8 cellular contexts compared by ENCODE assay signal in genomic region chr3:10223676-10224639, GRCh38. TPM values are rescaled to one million over a fixed set of nuclear protein-coding genes. Genes with fewer than 3 reads are reported as not detected.
A peak's percentile ranks its signal among the peaks of the same experiment; 100 is the strongest.
DNase-seq lines count a peak whose midpoint lies in the region; ATAC-seq and TF ChIP-seq lines count a peak whose summit lies in the region.

No MANE protein-coding gene starts in this region.

- CTCF ChIA-PET in CD8-positive, alpha-beta memory T cell (lab: Charles Lee) = interaction anchor here (0.7 to 2.6 kb wide), 13 partner anchors 14 to 291 kb away, joined by 3 to 16 read pairs (median 3); partner anchors contain the start of gene IRAK2
- CTCF ChIA-PET in activated CD4-positive, alpha-beta memory T cell treated with anti-CD3 and anti-CD28 coated beads for 36 hours (lab: Charles Lee) = interaction anchor here (0.6 to 1.8 kb wide), 11 partner anchors 18 to 97 kb away, joined by 3 to 7 read pairs (median 5); partner anchors contain the start of gene VHL

- TF ChIP-seq CTCF in HL-60 (IDR thresholded peaks at IDR 0.05; ENCODE audit: insufficient read depth, low read length) (no peak), left ventricle myocardium inferior (IDR thresholded peaks at IDR 0.05; ENCODE audit: borderline replicate concordance) (no peak)

- no peak overlapping the region for H3K27ac ChIP-seq in CD8-positive, alpha-beta memory T cell (ENCODE audit: low read depth, low read length)
- H3K27ac ChIP-seq in HL-60 (replicated peaks) = peak overlapping the region; percentile 24; the same call in 1 of the 2 replicates
- H3K27ac ChIP-seq in left ventricle myocardium inferior (replicated peaks) = no peak overlapping the region

- peak overlapping the region; percentile 78 to 96 (median 90) for H3K27ac Mint-ChIP-seq in CD8-positive, alpha-beta memory T cell
- peak overlapping the region; percentile 92 for H3K27ac Mint-ChIP-seq in activated CD4-positive, alpha-beta memory T cell treated with anti-CD3 and anti-CD28 coated beads for 36 hours

- DNase-seq in CD8-positive, alpha-beta memory T cell = peak in 4 of 5 donors; percentile 13 to 71 (median 40)
- DNase-seq in HL-60 (ENCODE audit: low read depth in 1 of 2, low spot score in 1 of 2) = peak; percentile 63 to 69
- DNase-seq in activated CD4-positive, alpha-beta memory T cell treated with anti-CD3 and anti-CD28 coated beads for 36 hours = peak; percentile 73
- peak; percentile 19 to 55 for DNase-seq in stimulated activated CD8-positive, alpha-beta memory T cell treated with anti-CD3 and anti-CD28 coated beads, Interleukin-15, amount 100 ng/mL, for 48 hours (ENCODE audit: low read depth in 2 of 2)
- no peak for DNase-seq in NCI-H1930 (lab: John Stamatoyannopoulos, UW)
- no peak for DNase-seq in mesenteric fat pad (ENCODE audit: low spot score)
- DNase-seq in left ventricle myocardium inferior = no peak

- H3K36me3 ChIP-seq in CD8-positive, alpha-beta memory T cell (ENCODE audit: insufficient read depth, low read length) = no peaks in the 10 kb centered on the region
- peaks cover 9% of the 10 kb centered on the region for H3K36me3 ChIP-seq in left ventricle myocardium inferior

- POLR2A ChIA-PET in CD8-positive, alpha-beta memory T cell (lab: Charles Lee) = interaction anchor here (0.5 to 3.1 kb wide), 6 partner anchors 18 to 291 kb away, joined by 3 to 9 read pairs (median 3); partner anchors contain the start of gene VHL
- POLR2A ChIA-PET in activated CD4-positive, alpha-beta memory T cell treated with anti-CD3 and anti-CD28 coated beads for 36 hours (lab: Charles Lee) = interaction anchor here (0.8 to 1.8 kb wide), 6 partner anchors 18 to 108 kb away, joined by 3 to 10 read pairs (median 4); partner anchors contain the start of gene VHL

- peaks cover 4 to 34% (median 15%) of the 10 kb centered on the region in 3 donors for H3K36me3 Mint-ChIP-seq in CD8-positive, alpha-beta memory T cell
- H3K36me3 Mint-ChIP-seq in activated CD4-positive, alpha-beta memory T cell treated with anti-CD3 and anti-CD28 coated beads for 36 hours = peaks cover 29% of the 10 kb centered on the region

- peak; percentile 58 for ATAC-seq in GM21367 (IDR thresholded peaks at IDR 0.05; ENCODE audit: unreplicated experiment)

- H3K4me3 Mint-ChIP-seq in CD8-positive, alpha-beta memory T cell = peak overlapping the region in 3 of 7 donors; percentile 55 to 70 (median 55)
- no peak overlapping the region for H3K4me3 Mint-ChIP-seq in activated CD4-positive, alpha-beta memory T cell treated with anti-CD3 and anti-CD28 coated beads for 36 hours

- no peak overlapping the region for H3K4me3 ChIP-seq in CD8-positive, alpha-beta memory T cell (ENCODE audit: low read length)
- H3K4me3 ChIP-seq in HL-60 (replicated peaks; ENCODE audit: insufficient read depth, low read length) (no peak overlapping the region), left ventricle myocardium inferior (no peak overlapping the region)

- peaks cover 53 to 71% (median 59%) of the 10 kb centered on the region in 3 donors for H3K4me1 Mint-ChIP-seq in CD8-positive, alpha-beta memory T cell
- peaks cover 72% of the 10 kb centered on the region for H3K4me1 Mint-ChIP-seq in activated CD4-positive, alpha-beta memory T cell treated with anti-CD3 and anti-CD28 coated beads for 36 hours (ENCODE audit: low read depth)

- peaks cover 26% of the 10 kb centered on the region for H3K4me1 ChIP-seq in CD8-positive, alpha-beta memory T cell (ENCODE audit: insufficient read depth, low read length)
- H3K4me1 ChIP-seq in left ventricle myocardium inferior = peaks cover 7% of the 10 kb centered on the region

- H3K27me3 ChIP-seq in CD8-positive, alpha-beta memory T cell (ENCODE audit: insufficient read depth, low read length, poor library complexity, severe bottlenecking) = no peaks in the 10 kb centered on the region
- no peaks in the 10 kb centered on the region for H3K27me3 ChIP-seq in HL-60 (ENCODE audit: insufficient read depth, poor library complexity, severe bottlenecking)
- H3K27me3 ChIP-seq in left ventricle myocardium inferior (ENCODE audit: low read depth) = no peaks in the 10 kb centered on the region

- H3K9me3 Mint-ChIP-seq in CD8-positive, alpha-beta memory T cell = no peaks in the 10 kb centered on the region
- H3K9me3 Mint-ChIP-seq in activated CD4-positive, alpha-beta memory T cell treated with anti-CD3 and anti-CD28 coated beads for 36 hours = no peaks in the 10 kb centered on the region

- no peaks in the 10 kb centered on the region for H3K27me3 Mint-ChIP-seq in CD8-positive, alpha-beta memory T cell
- H3K27me3 Mint-ChIP-seq in activated CD4-positive, alpha-beta memory T cell treated with anti-CD3 and anti-CD28 coated beads for 36 hours = no peaks in the 10 kb centered on the region

- H3K9me3 ChIP-seq in CD8-positive, alpha-beta memory T cell (ENCODE audit: low read length) = no peaks in the 10 kb centered on the region
- H3K9me3 ChIP-seq in left ventricle myocardium inferior (replicated peaks) = no peaks in the 10 kb centered on the region

- intact Hi-C loops in activated CD4-positive, alpha-beta memory T cell treated with anti-CD3 and anti-CD28 coated beads for 36 hours (cut with micrococcal nuclease) = loop anchor here (1.0 to 10.0 kb wide), 3 partner anchors 32 to 291 kb away; partner anchors contain the start of genes CRELD1 and EMC3
- intact Hi-C loops in left ventricle myocardium inferior (cut with micrococcal nuclease) = no loop called here

RNA-seq across cellular contexts. Expression of gene TATDN2, which starts 24.3 kb away (rescaled TPM):
- 10 to 100 TPM; 57.6 to 60.0 TPM for total RNA-seq in CD8-positive, alpha-beta memory T cell
- polyA plus RNA-seq in CD8-positive, alpha-beta memory T cell = 23.3 TPM
- total RNA-seq in activated CD4-positive, alpha-beta memory T cell treated with anti-CD3 and anti-CD28 coated beads for 36 hours = 10 to 100 TPM; 36.9 to 39.4 TPM
- 34.7 TPM for total RNA-seq in mesenteric fat pad
- total RNA-seq in left ventricle myocardium inferior = 15.8 TPM

RNA-seq across cellular contexts. Expression of gene IRAK2, which starts 59.2 kb away (rescaled TPM):
- 1 to 10 TPM; 5.0 to 5.1 TPM for total RNA-seq in CD8-positive, alpha-beta memory T cell
- 10.3 TPM for polyA plus RNA-seq in CD8-positive, alpha-beta memory T cell
- total RNA-seq in activated CD4-positive, alpha-beta memory T cell treated with anti-CD3 and anti-CD28 coated beads for 36 hours = 1 to 10 TPM; 7.3 to 8.3 TPM
- 4.7 TPM for total RNA-seq in mesenteric fat pad
- total RNA-seq in left ventricle myocardium inferior = 2.0 TPM

Comparison
In these comparisons a context has a peak if more than half of its experiments do, and no peak if none do; other contexts are left out.
1. DNase-seq: peak in CD8-positive, alpha-beta memory T cell (4 of 5), HL-60 (2 of 2), activated CD4-positive, alpha-beta memory T cell treated with anti-CD3 and anti-CD28 coated beads for 36 hours (single experiment) and stimulated activated CD8-positive, alpha-beta memory T cell treated with anti-CD3 and anti-CD28 coated beads, Interleukin-15, amount 100 ng/mL, for 48 hours (2 of 2); none in NCI-H1930 (0 of 2), mesenteric fat pad (single experiment) and left ventricle myocardium inferior (single experiment).